17 cellular contexts compared by ENCODE assay signal in genomic region chr12:69952890-69953289, GRCh38.
DNase-seq lines count a peak whose midpoint lies in the region; ATAC-seq and TF ChIP-seq lines count a peak whose summit lies in the region.
"Had no signal": no experiment of that assay in that cellular context is flagged by ENCODE, and none has a peak within 500 bp of the region (broad histone marks: within the 10 kb centered on the region; RNA-seq: fewer than 3 reads in every experiment).

No MANE protein-coding gene starts in this region.

- H3K4me3 Mint-ChIP-seq in GM23338 (no peak overlapping the region), endothelial cell (ENCODE audit: unreplicated experiment) (no peak overlapping the region)
- no peak overlapping the region for H3K4me3 Mint-ChIP-seq in effector memory CD8-positive, alpha-beta T cell
- H3K4me3 Mint-ChIP-seq: B cell; CD4-positive, alpha-beta T cell; CD8-positive, alpha-beta T cell had no signal

- H3K36me3 Mint-ChIP-seq in GM23338 (ENCODE audit: low read depth): peaks cover 8% of the 10 kb centered on the region; the same call in 2 of the 3 replicates
- peaks cover 3% of the 10 kb centered on the region for H3K36me3 Mint-ChIP-seq in endothelial cell (ENCODE audit: low read depth, unreplicated experiment)
- no peaks in the 10 kb centered on the region for H3K36me3 Mint-ChIP-seq in effector memory CD8-positive, alpha-beta T cell (ENCODE audit: insufficient read depth)
- H3K36me3 Mint-ChIP-seq: CD8-positive, alpha-beta T cell had no signal

- ATAC-seq in GM23338 (peak; percentile 26; the same call in 2 of the 3 replicates), HG02840 (IDR thresholded peaks at IDR 0.05; ENCODE audit: low FRiP score, unreplicated experiment) (no peak)
- ATAC-seq in effector memory CD8-positive, alpha-beta T cell (replicated peaks): no peak
- ATAC-seq: A549; CD8-positive, alpha-beta T cell had no signal

- TF ChIP-seq CTCF in GM23338 (conservative IDR thresholded peaks at IDR 0.05; ENCODE audit: low read depth in 2 of 2) (no peak), endothelial cell (IDR thresholded peaks at IDR 0.05; ENCODE audit: unreplicated experiment) (no peak)

- H3K79me2 ChIP-seq in GM23338 (replicated peaks; ENCODE audit: insufficient read depth): no peaks in the 10 kb centered on the region

- H4K20me1 ChIP-seq in GM23338 (replicated peaks; ENCODE audit: insufficient read depth): no peaks in the 10 kb centered on the region
- H4K20me1 ChIP-seq: BLaER1 treated with 17β-estradiol and CSF1 and Interleukin-3, amounts not matched to agents 10 nM and 100 nM had no signal

- no peaks in the 10 kb centered on the region for H3K36me3 ChIP-seq in GM23338 (ENCODE audit: insufficient read depth)
- H3K36me3 ChIP-seq: BLaER1 treated with 17β-estradiol and CSF1 and Interleukin-3, amounts not matched to agents 10 nM and 100 nM had no signal

- H2AFZ ChIP-seq in GM23338: no peak overlapping the region

- no peaks in the 10 kb centered on the region for H3F3A ChIP-seq in GM23338 (replicated peaks; ENCODE audit: low read depth)

- H3K27me3 Mint-ChIP-seq in GM23338 (ENCODE audit: insufficient read depth, low read depth, poor library complexity) (peaks cover 2% of the 10 kb centered on the region), endothelial cell (ENCODE audit: unreplicated experiment) (no peaks in the 10 kb centered on the region)
- peaks cover 12 to 22% of the 10 kb centered on the region in 2 donors for H3K27me3 Mint-ChIP-seq in effector memory CD8-positive, alpha-beta T cell
- H3K27me3 Mint-ChIP-seq: B cell; CD4-positive, alpha-beta T cell had no signal

- peaks cover 48% of the 10 kb centered on the region for H3K4me1 ChIP-seq in GM23338 (ENCODE audit: insufficient read depth)
- H3K4me1 ChIP-seq: A549; BLaER1 treated with 17β-estradiol and CSF1 and Interleukin-3, amounts not matched to agents 10 nM and 100 nM; Caco-2 had no signal

- 0 out of 2 replicates have a peak overlapping the region, but pooled peaks have one; percentile 37 for H3K27ac Mint-ChIP-seq in GM23338
- peak overlapping the region; percentile 58 for H3K27ac Mint-ChIP-seq in endothelial cell (ENCODE audit: unreplicated experiment)
- no peak overlapping the region for H3K27ac Mint-ChIP-seq in effector memory CD8-positive, alpha-beta T cell
- H3K27ac Mint-ChIP-seq: B cell; CD4-positive, alpha-beta T cell; CD8-positive, alpha-beta T cell had no signal

- DNase-seq in GM23338 (ENCODE audit: low spot score): no peak
- DNase-seq in HEK293T (ENCODE audit: extremely low spot score): no peak
- no peak for DNase-seq in endothelial cell (ENCODE audit: low spot score)
- no peak for DNase-seq in effector memory CD8-positive, alpha-beta T cell
- DNase-seq: AML-193; Caco-2; Calu3; CD4-positive, alpha-beta T cell; CD8-positive, alpha-beta T cell; DMS79 treated with DMSO at 0.1 percent for 48 hours; GF-D8 had no signal

- H3K27ac ChIP-seq in GM23338 (ENCODE audit: low read depth): no peak overlapping the region
- H3K27ac ChIP-seq: 22Rv1; A549; BLaER1 treated with 17β-estradiol and CSF1 and Interleukin-3, amounts not matched to agents 10 nM and 100 nM; C4-2B had no signal

- no peak overlapping the region for H3K4me3 ChIP-seq in GM23338
- H3K4me3 ChIP-seq: A549; BLaER1 treated with 17β-estradiol and CSF1 and Interleukin-3, amounts not matched to agents 10 nM and 100 nM had no signal

- H3K4me2 ChIP-seq in GM23338: peak overlapping the region; percentile 41
- H3K4me2 ChIP-seq: A549; BLaER1 treated with 17β-estradiol and CSF1 and Interleukin-3, amounts not matched to agents 10 nM and 100 nM had no signal

- no peaks in the 10 kb centered on the region for H3K27me3 ChIP-seq in GM23338 (ENCODE audit: insufficient read depth)
- H3K27me3 ChIP-seq: BLaER1 treated with 17β-estradiol and CSF1 and Interleukin-3, amounts not matched to agents 10 nM and 100 nM had no signal

- H3K9me3 Mint-ChIP-seq in GM23338: peaks cover 3% of the 10 kb centered on the region; the same call in 2 of the 3 replicates
- no peaks in the 10 kb centered on the region for H3K9me3 Mint-ChIP-seq in endothelial cell (ENCODE audit: unreplicated experiment)
- H3K9me3 Mint-ChIP-seq in effector memory CD8-positive, alpha-beta T cell: peaks cover 0 to 3% of the 10 kb centered on the region in 2 donors

- H3K4me1 Mint-ChIP-seq in GM23338 (peaks cover 56% of the 10 kb centered on the region), endothelial cell (ENCODE audit: unreplicated experiment) (peaks cover 46% of the 10 kb centered on the region)
- H3K4me1 Mint-ChIP-seq in effector memory CD8-positive, alpha-beta T cell (ENCODE audit: low read depth in 2 of 2): no peaks in the 10 kb centered on the region
- H3K4me1 Mint-ChIP-seq: B cell had no signal

- CTCF ChIA-PET in HEK293T (lab: Yijun Ruan, JAX): no interaction called here

- POLR2A ChIA-PET in HEK293T (lab: Yijun Ruan, JAX): no interaction called here

- no peaks in the 10 kb centered on the region for H3K9me2 ChIP-seq in GM23338 (ENCODE audit: insufficient read depth)

TF ChIP-seq in GM23338, 12 proteins besides CTCF, POLR2A, EP300 and RAD21 (continues in another document):
- no peak for TF ChIP-seq JUNB (IDR thresholded peaks at IDR 0.05; ENCODE audit: unreplicated experiment)
- no peak for TF ChIP-seq EZH2 (IDR thresholded peaks at IDR 0.05; ENCODE audit: low read depth, unreplicated experiment)
- no peak for TF ChIP-seq NANOG (IDR thresholded peaks at IDR 0.05; ENCODE audit: borderline replicate concordance)
- no peak for TF ChIP-seq POLR2AphosphoS5 (IDR thresholded peaks at IDR 0.05; ENCODE audit: low read depth)
- no peak for TF ChIP-seq EZH2phosphoT487 (IDR thresholded peaks at IDR 0.05; ENCODE audit: unreplicated experiment)
- no peak for TF ChIP-seq ZNF114 (CRISPR knock-in tag; IDR thresholded peaks at IDR 0.05)
- TF ChIP-seq ZNF331 (CRISPR knock-in tag; IDR thresholded peaks at IDR 0.05; ENCODE audit: low read depth): no peak
- TF ChIP-seq ETS1 (IDR thresholded peaks at IDR 0.05): no peak

TF ChIP-seq in HEK293T, 16 proteins besides CTCF, POLR2A, EP300 and RAD21:
- no peak for TF ChIP-seq ZNF384 (IDR thresholded peaks at IDR 0.05)
- no peak for TF ChIP-seq FOXM1 (IDR thresholded peaks at IDR 0.05; ENCODE audit: borderline replicate concordance)
- TF ChIP-seq PKNOX1 (IDR thresholded peaks at IDR 0.05): peak; percentile 64
TF ChIP-seq in HEK293T: peak in this region for 1.

Comparison
In these comparisons a context has a peak if more than half of its experiments do, and no peak if none do; other contexts are left out.
1. H3K27ac Mint-ChIP-seq: peak in GM23338 (single experiment) and endothelial cell (single experiment); none in effector memory CD8-positive, alpha-beta T cell (0 of 2).